In genomic region chr17:4490637-4491061, GRCh38 we compare ENCODE assay signal across 22 cellular contexts. TPM values are rescaled to one million over a fixed set of nuclear protein-coding genes. Genes with fewer than 3 reads are reported as not detected.
DNase-seq lines count a peak whose midpoint lies in the region; ATAC-seq, FAIRE-seq and TF ChIP-seq lines count a peak whose summit lies in the region.
"Had no signal": no experiment of that assay in that cellular context is flagged by ENCODE, and none has a peak within 500 bp of the region (broad histone marks: within the 10 kb centered on the region; RNA-seq: fewer than 3 reads in every experiment).

No MANE protein-coding gene starts in this region.

- no TSS peak for BruUV-seq in MCF 10A (replicated peaks; lab: Mats Ljungman, UMichigan)

- peak; percentile 93 for FAIRE-seq in bronchial epithelial cell (lab: Jason Lieb, UNC)
- FAIRE-seq: A204.1, GM19239 had no signal

- peaks cover 0 to 8% of the 10 kb centered on the region in 2 donors for H3K4me1 ChIP-seq in lung (ENCODE audit: control insufficient read depth in 2 of 2, insufficient read depth in 2 of 2, low read length in 2 of 2)
- peaks cover 3% of the 10 kb centered on the region for H3K4me1 ChIP-seq in upper lobe of right lung
- H3K4me1 ChIP-seq in psoas muscle = no peaks in the 10 kb centered on the region
- H3K4me1 ChIP-seq: SJSA1 had no signal

- POLR2A ChIA-PET in MCF 10A (lab: Yijun Ruan, JAX) = interaction anchor here (1.2 kb wide), 1 partner anchor 31 kb away, joined by 3 read pairs; no protein-coding TSS in a partner anchor

- no peak overlapping the region for H3K4me3 ChIP-seq in bronchial epithelial cell (ENCODE audit: low read depth, low read length)
- no peak overlapping the region for H3K4me3 ChIP-seq in lung
- H3K4me3 ChIP-seq in upper lobe of right lung = no peak overlapping the region
- H3K4me3 ChIP-seq in psoas muscle = no peak overlapping the region
- H3K4me3 ChIP-seq: GM23338, MG63, SJSA1 had no signal

- H3K27ac ChIP-seq in lung (ENCODE audit: low read depth in 1 of 2, low read length in 1 of 2) = peak overlapping the region in 1 of 2 donors; percentile 62
- no peak overlapping the region for H3K27ac ChIP-seq in upper lobe of right lung
- no peak overlapping the region for H3K27ac ChIP-seq in psoas muscle
- H3K27ac ChIP-seq: SJSA1 had no signal

- no peaks in the 10 kb centered on the region for H3K27me3 Mint-ChIP-seq in MCF 10A (ENCODE audit: insufficient read depth, unreplicated experiment)

- no peaks in the 10 kb centered on the region for H3K9me3 Mint-ChIP-seq in MCF 10A (ENCODE audit: unreplicated experiment)
- H3K9me3 Mint-ChIP-seq: CD14-positive monocyte, GM23338 had no signal

- TF ChIP-seq CTCF in MCF 10A (IDR thresholded peaks at IDR 0.05; ENCODE audit: unreplicated experiment) (no peak), bronchial epithelial cell (IDR thresholded peaks at IDR 0.05; ENCODE audit: insufficient read depth, low read length, severe bottlenecking) (no peak), lung (IDR thresholded peaks at IDR 0.05; ENCODE audit: control extremely low read depth, extremely low read depth) (no peak), upper lobe of right lung (IDR thresholded peaks at IDR 0.05) (no peak), psoas muscle (IDR thresholded peaks at IDR 0.05) (no peak)

- H3K4me1 Mint-ChIP-seq in MCF 10A (ENCODE audit: insufficient read depth, unreplicated experiment) = peaks cover 18% of the 10 kb centered on the region

- CTCF ChIA-PET in MCF 10A (lab: Yijun Ruan, JAX) = no interaction called here

- H3K36me3 ChIP-seq in bronchial epithelial cell (ENCODE audit: control insufficient read depth, insufficient read depth, low read length) = no peaks in the 10 kb centered on the region
- H3K36me3 ChIP-seq in lung (ENCODE audit: control insufficient read depth in 2 of 2, insufficient read depth in 2 of 2, low read length in 2 of 2) = no peaks in the 10 kb centered on the region
- H3K36me3 ChIP-seq in upper lobe of right lung = no peaks in the 10 kb centered on the region
- no peaks in the 10 kb centered on the region for H3K36me3 ChIP-seq in psoas muscle (ENCODE audit: insufficient read depth in 1 of 2, low read depth in 1 of 2)
- H3K36me3 ChIP-seq: MG63, SJSA1 had no signal

- no peak overlapping the region for H3K4me3 Mint-ChIP-seq in MCF 10A (ENCODE audit: unreplicated experiment)
- H3K4me3 Mint-ChIP-seq: GM23338 had no signal

- ATAC-seq in lung (ENCODE audit: insufficient read depth, low FRiP score) (peak; percentile 14), upper lobe of right lung (peak; percentile 45), psoas muscle (no peak)
- ATAC-seq: GM23338 had no signal

- DNase-seq in T47D (ENCODE audit: low read depth in 1 of 2, low spot score in 1 of 2) = peak; percentile 60 to 92
- DNase-seq in MCF 10A (ENCODE audit: unreplicated experiment) = no peak
- peak; percentile 54 for DNase-seq in bronchial epithelial cell (ENCODE audit: low read depth)
- no peak for DNase-seq in lung (ENCODE audit: low spot score)
- DNase-seq in upper lobe of right lung = no peak
- no peak for DNase-seq in activated gamma-delta T cell (lab: John Stamatoyannopoulos, UW)
- no peak for DNase-seq in AG08396 (ENCODE audit: low spot score)
- DNase-seq in psoas muscle = no peak
- DNase-seq: COR-L47, GF-D8, KG1, NCI-H1105, NCI-H1694 treated with DMSO at 0.1 percent for 48 hours, NCI-H2171 treated with DMSO at 0.1 percent for 48 hours, RPMI8226 had no signal

- WGBS in lung, 2 donors = 65 to 73% methylated on average over 7 of the region's 7 CpGs
- WGBS in psoas muscle, 3 donors = 80 to 86% (median 86%) methylated on average over 7 of the region's 7 CpGs

- no peaks in the 10 kb centered on the region for H3K36me3 Mint-ChIP-seq in MCF 10A (ENCODE audit: insufficient read depth, unreplicated experiment)

- H3K27me3 ChIP-seq in bronchial epithelial cell (ENCODE audit: control insufficient read depth, insufficient read depth, low read length) (no peaks in the 10 kb centered on the region), lung (ENCODE audit: control insufficient read depth, insufficient read depth) (no peaks in the 10 kb centered on the region), upper lobe of right lung (no peaks in the 10 kb centered on the region), psoas muscle (ENCODE audit: insufficient read depth in 3 of 3, low read length in 2 of 3) (no peaks in the 10 kb centered on the region)
- H3K27me3 ChIP-seq: MG63 had no signal

- H3K9me3 ChIP-seq in lung (ENCODE audit: control insufficient read depth in 2 of 2, insufficient read depth in 1 of 2, low read length in 1 of 2) (no peaks in the 10 kb centered on the region), upper lobe of right lung (no peaks in the 10 kb centered on the region), psoas muscle (no peaks in the 10 kb centered on the region)
- H3K9me3 ChIP-seq: MG63, SJSA1 had no signal

- no peak overlapping the region for H3K27ac Mint-ChIP-seq in MCF 10A (ENCODE audit: low read depth, unreplicated experiment)
- H3K27ac Mint-ChIP-seq: GM23338 had no signal

- intact Hi-C loops in MCF 10A (cut with micrococcal nuclease) (no loop called here), upper lobe of right lung (cut with DNase I) (no loop called here), psoas muscle (cut with DNase I) (no loop called here)

- in situ Hi-C loops in T47D (cut with HindIII; ENCODE audit: low pct_unique_long_range_greater_than_20kb, low sequenced_read_pairs) = no loop called here

RNA-seq across cellular contexts. Expression of gene SPNS2, which starts 8.0 kb away (rescaled TPM):
- total RNA-seq in MCF 10A (2022) (not detected in 2 replicates), bronchial epithelial cell (3.9 and 22.8 TPM in 2 replicates), lung (10 to 100 TPM; 26.8 to 32.1 TPM), upper lobe of right lung (67.0 TPM), psoas muscle (1 to 10 TPM; 3.5 to 7.1 (median 6.3) TPM)
- polyA plus RNA-seq in lung (10 to 100 TPM; 53.0 to 60.1 TPM), psoas muscle (10 to 100 TPM in 1 of 3 donors, 1 to 10 TPM in 2; 6.0 to 10.6 (median 7.4) TPM)

RNA-seq across cellular contexts. Expression of gene SPNS3, which starts 56.9 kb away (rescaled TPM):
- not detected in 2 replicates for total RNA-seq in MCF 10A (2022)
- total RNA-seq in bronchial epithelial cell = 0.26 TPM in 1 of 2 replicates, not detected in the other
- 1 to 10 TPM in 1 of 2 donors, under 1 TPM in 1; 0.40 to 1.6 TPM for total RNA-seq in lung
- under 1 TPM; 0.41 to 0.62 TPM for polyA plus RNA-seq in lung
- 0.87 TPM for total RNA-seq in upper lobe of right lung
- total RNA-seq in psoas muscle = not detected
- polyA plus RNA-seq in psoas muscle = under 1 TPM in 1 of 3 donors, not detected in 2; 0.09 TPM
- total RNA-seq: GM23338, NCI-H460, SJSA1 had no signal
- polyA plus RNA-seq: GM23338 had no signal

Comparison
In these comparisons a context has a peak if more than half of its experiments do, and no peak if none do; other contexts are left out.
1. DNase-seq: peak in T47D (2 of 2) and bronchial epithelial cell (single experiment); none in MCF 10A (single experiment), lung (single experiment), upper lobe of right lung (single experiment), activated gamma-delta T cell (single experiment), AG08396 (single experiment) and psoas muscle (0 of 2).
2. ATAC-seq: peak in lung (single experiment) and upper lobe of right lung (single experiment); none in psoas muscle (0 of 4).